In the genomic region with DNA sequence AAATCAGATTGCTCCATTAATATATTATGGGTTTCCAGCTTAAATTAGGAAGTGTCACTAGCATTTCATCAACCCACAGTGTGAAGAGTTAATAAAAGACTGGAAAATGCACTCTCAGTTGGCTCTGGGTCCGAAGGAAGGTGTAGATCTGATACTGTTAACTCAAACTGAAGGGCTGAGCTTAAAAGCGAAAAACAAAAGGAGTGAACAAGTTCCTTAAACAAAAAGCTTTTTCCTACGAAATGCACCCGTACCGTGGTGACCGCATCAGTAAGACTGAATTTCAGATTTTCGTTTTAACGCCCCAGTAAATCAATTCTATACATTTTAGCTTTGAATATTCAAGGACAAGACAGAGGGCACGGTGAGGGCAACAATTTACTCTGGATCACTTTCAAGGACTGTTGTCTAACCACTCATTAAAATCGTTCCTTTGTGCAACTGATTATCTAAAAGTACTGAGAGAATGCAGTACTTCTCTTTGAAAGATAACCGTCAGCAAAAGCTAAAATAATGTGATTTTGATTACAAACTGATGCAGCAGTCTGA, we compare ENCODE assay signal across 8 cellular contexts. TPM values are rescaled to one million over a fixed set of nuclear protein-coding genes. Genes with fewer than 3 reads are reported as not detected.
DNase-seq lines count a peak whose midpoint lies in the region; ATAC-seq and TF ChIP-seq lines count a peak whose summit lies in the region.

No MANE protein-coding gene starts in this region.

- H2AFZ ChIP-seq in DND-41 (ENCODE audit: low read depth, low read length), result no peak overlapping the region
- no peak overlapping the region for H2AFZ ChIP-seq in Loucy (ENCODE audit: low read length)

- H3K79me2 ChIP-seq in DND-41 (ENCODE audit: insufficient read depth, low read length) (peaks cover 52% of the 10 kb centered on the region), Loucy (ENCODE audit: insufficient read depth, low read length) (peaks cover 44% of the 10 kb centered on the region)

- peaks cover 43% of the 10 kb centered on the region for H3K4me1 Mint-ChIP-seq in endodermal cell

- DNase-seq in DND-41 (no peak), endodermal cell (no peak), ovary (no peak), HuH-7.5 (ENCODE audit: low spot score) (no peak)

- TF ChIP-seq CTCF in DND-41 (IDR thresholded peaks at IDR 0.05; ENCODE audit: borderline replicate concordance, extremely low read depth, low read length, poor library complexity, severe bottlenecking) (no peak), Loucy (conservative IDR thresholded peaks at IDR 0.05; ENCODE audit: low read length) (no peak), endodermal cell (conservative IDR thresholded peaks at IDR 0.05) (no peak), ovary (IDR thresholded peaks at IDR 0.05) (no peak)

- H3K9me3 ChIP-seq in DND-41 (ENCODE audit: insufficient read depth, low read length, severe bottlenecking), result no peaks in the 10 kb centered on the region
- H3K9me3 ChIP-seq in Loucy (ENCODE audit: insufficient read depth, low read depth, low read length), result no peaks in the 10 kb centered on the region
- no peaks in the 10 kb centered on the region for H3K9me3 ChIP-seq in endodermal cell (ENCODE audit: control insufficient read depth, low read length)
- no peaks in the 10 kb centered on the region for H3K9me3 ChIP-seq in ovary

- peak overlapping the region; percentile 8; the same call in 1 of the 2 replicates for H3K27ac ChIP-seq in DND-41 (ENCODE audit: low read length)
- no peak overlapping the region for H3K27ac ChIP-seq in endodermal cell (ENCODE audit: low read depth, low read length)
- H3K27ac ChIP-seq in ovary, result no peak overlapping the region

- H3K36me3 ChIP-seq in DND-41 (ENCODE audit: insufficient read depth, low read length), result no peaks in the 10 kb centered on the region
- no peaks in the 10 kb centered on the region for H3K36me3 ChIP-seq in Loucy (ENCODE audit: insufficient read depth, low read length)
- no peaks in the 10 kb centered on the region for H3K36me3 ChIP-seq in endodermal cell (ENCODE audit: control insufficient read depth, insufficient read depth, low read length)
- no peaks in the 10 kb centered on the region for H3K36me3 ChIP-seq in ovary

- H3K4me3 ChIP-seq in DND-41 (ENCODE audit: low read depth in 1 of 2, low read length in 2 of 2), result peak overlapping the region; percentile 73 to 76; a peak in 3 of 4 replicates
- H3K4me3 ChIP-seq in Loucy (ENCODE audit: low read length, poor library complexity, severe bottlenecking), result peak overlapping the region; percentile 92
- peak overlapping the region; percentile 84 for H3K4me3 ChIP-seq in endodermal cell (ENCODE audit: low read length)
- H3K4me3 ChIP-seq in ovary, result peak overlapping the region; percentile 60

- 0 to 2% methylated on average over 9 to 11 of the region's 11 CpGs for WGBS in endodermal cell (ENCODE audit: insufficient coverage in 1 of 2, insufficient read length in 1 of 2), 2 experiments
- 24 to 30% (median 29%) methylated on average over 11 of the region's 11 CpGs for WGBS in ovary, 3 donors

- peaks cover 10% of the 10 kb centered on the region; the same call in 1 of the 2 replicates for H3F3A ChIP-seq in Loucy (ENCODE audit: low read depth)

- H3K9me2 ChIP-seq in Loucy (replicated peaks; ENCODE audit: low read depth, low read length), result no peaks in the 10 kb centered on the region

- peak overlapping the region; percentile 92 for H3K4me3 Mint-ChIP-seq in endodermal cell

- H3K4me2 ChIP-seq in DND-41 (ENCODE audit: insufficient read depth, low read length) (peak overlapping the region; percentile 90), Loucy (ENCODE audit: low read depth, low read length, poor library complexity, severe bottlenecking) (peak overlapping the region; percentile 84)

- no peaks in the 10 kb centered on the region for H3K9me3 Mint-ChIP-seq in endodermal cell

- TF ChIP-seq EP300 in ovary (IDR thresholded peaks at IDR 0.05), result no peak

- H3K27me3 ChIP-seq in DND-41 (ENCODE audit: insufficient read depth, low read length, poor library complexity) (no peaks in the 10 kb centered on the region), Loucy (ENCODE audit: insufficient read depth, low read length, poor library complexity, severe bottlenecking) (no peaks in the 10 kb centered on the region), endodermal cell (ENCODE audit: control insufficient read depth, insufficient read depth, low read length, poor library complexity, severe bottlenecking) (no peaks in the 10 kb centered on the region), ovary (no peaks in the 10 kb centered on the region)

- TF ChIP-seq POLR2A in ovary (IDR thresholded peaks at IDR 0.05), result no peak

- H3K27ac Mint-ChIP-seq in endodermal cell, result no peak overlapping the region

- H3K36me3 Mint-ChIP-seq in endodermal cell (ENCODE audit: low read depth), result peaks cover 3% of the 10 kb centered on the region

- intact Hi-C loops in ovary (cut with DNase I), result no loop called here

- ATAC-seq in DND-41 (ENCODE audit: insufficient read depth, low read depth) (no peak), GM19395 (IDR thresholded peaks at IDR 0.05; ENCODE audit: unreplicated experiment) (no peak), GM18909 (IDR thresholded peaks at IDR 0.05; ENCODE audit: poor library complexity, unreplicated experiment) (no peak), HG02571 (IDR thresholded peaks at IDR 0.05; ENCODE audit: unreplicated experiment) (no peak)

- peaks cover 3% of the 10 kb centered on the region; the same call in 1 of the 2 replicates for H4K20me1 ChIP-seq in DND-41 (ENCODE audit: insufficient read depth, low read length)
- peaks cover 11% of the 10 kb centered on the region for H4K20me1 ChIP-seq in Loucy (ENCODE audit: insufficient read depth, low read length, poor library complexity, severe bottlenecking)

- H3K9ac ChIP-seq in DND-41 (ENCODE audit: low read depth, low read length) (peak overlapping the region; percentile 76), Loucy (ENCODE audit: low read depth, low read length, poor library complexity, severe bottlenecking) (peak overlapping the region; percentile 74), endodermal cell (ENCODE audit: extremely low read depth, low read length, poor library complexity, severe bottlenecking) (peak overlapping the region; percentile 79)

- no peaks in the 10 kb centered on the region for H3K27me3 Mint-ChIP-seq in endodermal cell (ENCODE audit: insufficient read depth)

- H3K4me1 ChIP-seq in DND-41 (ENCODE audit: insufficient read depth, low read length), result peaks cover 83% of the 10 kb centered on the region
- H3K4me1 ChIP-seq in Loucy (ENCODE audit: insufficient read depth, low read length, poor library complexity, severe bottlenecking), result peaks cover 70% of the 10 kb centered on the region
- no peaks in the 10 kb centered on the region for H3K4me1 ChIP-seq in endodermal cell (ENCODE audit: control insufficient read depth, insufficient read depth, low read length)
- peaks cover 2% of the 10 kb centered on the region for H3K4me1 ChIP-seq in ovary (ENCODE audit: insufficient read depth)

RNA-seq across cellular contexts. Expression of gene HOMER1, which starts 1.9 kb away (rescaled TPM):
- 10 to 100 TPM; 42.4 to 43.3 TPM for total RNA-seq in endodermal cell
- 17.7 TPM for polyA plus RNA-seq in endodermal cell (2013, experiment 1 of 2)
- 20.7 TPM for polyA plus RNA-seq in endodermal cell (2013, experiment 2 of 2)
- total RNA-seq in ovary, result 10 to 100 TPM in 5 of 7 donors, 1 to 10 TPM in 2; 8.1 to 37.8 (median 11.8) TPM
- polyA plus RNA-seq in ovary, result 1 to 10 TPM; 1.8 to 2.8 TPM
